8 cellular contexts compared by ENCODE assay signal in the genomic region with DNA sequence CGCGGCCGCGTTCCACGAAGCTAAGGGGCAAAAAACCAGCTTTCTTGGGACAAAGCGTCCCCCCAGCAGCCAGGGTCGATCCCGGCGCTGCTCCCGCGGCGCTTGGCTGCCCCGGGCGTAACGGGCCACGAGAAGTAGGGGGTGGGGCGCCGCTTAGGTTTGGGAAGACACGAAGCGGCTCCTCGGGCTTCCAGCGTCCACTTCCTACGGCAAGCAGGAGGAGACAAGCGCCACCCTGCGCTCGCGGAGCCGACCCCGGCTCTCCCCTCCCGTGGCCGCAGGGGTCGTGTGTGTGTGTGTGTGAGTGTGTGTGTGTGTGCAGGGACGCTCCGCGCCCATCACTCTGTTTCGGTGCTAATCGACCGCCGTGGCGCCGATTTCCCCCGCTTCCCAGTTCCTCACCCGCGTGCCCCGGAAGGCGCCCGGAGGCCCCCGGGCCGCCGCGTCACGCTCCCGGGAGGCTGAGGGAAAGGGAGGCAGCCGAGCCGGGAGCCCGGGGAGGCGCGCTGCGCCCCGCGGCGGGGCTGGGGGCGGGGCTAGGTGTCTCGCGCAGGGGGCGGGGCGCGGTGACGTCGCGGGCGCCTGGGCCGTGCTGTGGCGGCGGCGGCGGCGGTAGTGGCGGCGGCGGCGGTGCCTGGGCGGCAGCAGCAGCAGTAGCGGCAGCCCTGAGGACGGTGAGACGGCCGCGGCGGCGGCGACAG. TPM values are rescaled to one million over a fixed set of nuclear protein-coding genes. Genes with fewer than 3 reads are reported as not detected.
DNase-seq lines count a peak whose midpoint lies in the region; ATAC-seq, FAIRE-seq and TF ChIP-seq lines count a peak whose summit lies in the region.

A gene (plus strand): TSS at position 575 of the 701 bp plus-strand sequence. CDS start 36,681 bp downstream, outside the sequence.

- H3K4me1 ChIP-seq in A549 (peaks cover 41% of the 10 kb centered on the region), kidney (ENCODE audit: control insufficient read depth in 1 of 2, insufficient read depth in 1 of 2, low read depth in 1 of 2, low read length in 2 of 2) (peaks cover 10 to 11% of the 10 kb centered on the region in 2 donors)

- no peak for TF ChIP-seq EP300 in A549 (IDR thresholded peaks at IDR 0.05)

- TF ChIP-seq RAD21 in A549 (conservative IDR thresholded peaks at IDR 0.05 in 1 of 2, IDR thresholded peaks at IDR 0.05 in 1 of 2): no peak; a peak in 2 of 5 replicates

- TF ChIP-seq CTCF in A549 (IDR thresholded peaks at IDR 0.05): no peak
- no peak for TF ChIP-seq CTCF in kidney (IDR thresholded peaks at IDR 0.05; ENCODE audit: borderline replicate concordance, extremely low read depth, insufficient read depth)

- peak; percentile 51 for TF ChIP-seq POLR2A in A549 (IDR thresholded peaks at IDR 0.05; ENCODE audit: low read length)

- H3K27ac ChIP-seq in A549: peak within 1 kb of the TSS; percentile 96 to 98
- H3K27ac ChIP-seq in kidney (ENCODE audit: low read depth in 2 of 2, low read length in 2 of 2): peak within 1 kb of the TSS; percentile 97 to 98

- FAIRE-seq in A549 (lab: Jason Lieb, UNC) (no peak), kidney (lab: Jason Lieb, UNC) (no peak)

- intact Hi-C loops in kidney (cut with DNase I): no loop called here

- POLR2A ChIA-PET in A549 (lab: Yijun Ruan, JAX): interaction anchor here (1.0 to 3.0 kb wide), 3 partner anchors 42 to 592 kb away, joined by 5 to 20 read pairs (median 6); a partner anchor contains a TSS

- H3K4me3 ChIP-seq in A549: peak within 1 kb of the TSS; percentile 93
- H3K4me3 ChIP-seq in kidney (ENCODE audit: low read length in 2 of 2): peak within 1 kb of the TSS; percentile 83 to 87

- peak within 1 kb of the TSS; percentile 84 to 94 for H3K9ac ChIP-seq in kidney (ENCODE audit: low read length in 2 of 2)

- H3K9me3 ChIP-seq in A549: no peaks in the 10 kb centered on the region
- no peaks in the 10 kb centered on the region for H3K9me3 ChIP-seq in kidney (ENCODE audit: control insufficient read depth in 1 of 2, low read length in 2 of 2)

- peak within 1 kb of the TSS; percentile 98 for H3K4me2 ChIP-seq in A549

- DNase-seq in A549 (ENCODE audit: low read depth in 1 of 2, low spot score in 1 of 2) (peak; percentile 88 to 96), NCI-H2227 treated with DMSO at 0.1 percent for 48 hours (lab: John Stamatoyannopoulos, UW) (peak; percentile 42), cerebellum (ENCODE audit: low spot score) (peak; percentile 94), kidney (peak; percentile 95)
- peak; percentile 74 to 79 for DNase-seq in activated CD4-positive, alpha-beta T cell treated with anti-CD3 and anti-CD28 coated beads for 24 hours (ENCODE audit: low read depth in 2 of 2)
- peak; percentile 78 to 86 for DNase-seq in stimulated activated CD4-positive, alpha-beta T cell treated with anti-CD3 and anti-CD28 coated beads, Interleukin-15, amount 100 ng/mL, for 1 hour (ENCODE audit: low read depth in 1 of 2, low spot score in 1 of 2)

- 0% methylated on average over 15 of the region's 91 CpGs for WGBS in A549 (ENCODE audit: missing lambda C conversion rate)

- CTCF ChIA-PET in A549 (lab: Yijun Ruan, JAX): interaction anchor here (0.6 to 1.2 kb wide), 3 partner anchors 39 to 102 kb away, joined by 3 to 6 read pairs (median 3); no protein-coding TSS in a partner anchor

- H3K36me3 ChIP-seq in kidney (ENCODE audit: control insufficient read depth in 1 of 2, insufficient read depth in 2 of 2, low read length in 2 of 2): no peaks in the 10 kb centered on the region

- ATAC-seq in A549 (peak; percentile 87), GM18520 (IDR thresholded peaks at IDR 0.05; ENCODE audit: unreplicated experiment) (peak; percentile 58), HG03095 (IDR thresholded peaks at IDR 0.05; ENCODE audit: unreplicated experiment) (peak; percentile 66)

TF ChIP-seq in A549, 52 proteins besides CTCF, POLR2A, EP300 and RAD21 (continues in another document):
- TF ChIP-seq, protein P1, sequence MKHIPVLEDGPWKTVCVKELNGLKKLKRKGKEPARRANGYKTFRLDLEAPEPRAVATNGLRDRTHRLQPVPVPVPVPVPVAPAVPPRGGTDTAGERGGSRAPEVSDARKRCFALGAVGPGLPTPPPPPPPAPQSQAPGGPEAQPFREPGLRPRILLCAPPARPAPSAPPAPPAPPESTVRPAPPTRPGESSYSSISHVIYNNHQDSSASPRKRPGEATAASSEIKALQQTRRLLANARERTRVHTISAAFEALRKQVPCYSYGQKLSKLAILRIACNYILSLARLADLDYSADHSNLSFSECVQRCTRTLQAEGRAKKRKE (CRISPR knock-in tag; IDR thresholded peaks at IDR 0.05; ENCODE audit: low read depth): no peak
- TF ChIP-seq, protein P2, sequence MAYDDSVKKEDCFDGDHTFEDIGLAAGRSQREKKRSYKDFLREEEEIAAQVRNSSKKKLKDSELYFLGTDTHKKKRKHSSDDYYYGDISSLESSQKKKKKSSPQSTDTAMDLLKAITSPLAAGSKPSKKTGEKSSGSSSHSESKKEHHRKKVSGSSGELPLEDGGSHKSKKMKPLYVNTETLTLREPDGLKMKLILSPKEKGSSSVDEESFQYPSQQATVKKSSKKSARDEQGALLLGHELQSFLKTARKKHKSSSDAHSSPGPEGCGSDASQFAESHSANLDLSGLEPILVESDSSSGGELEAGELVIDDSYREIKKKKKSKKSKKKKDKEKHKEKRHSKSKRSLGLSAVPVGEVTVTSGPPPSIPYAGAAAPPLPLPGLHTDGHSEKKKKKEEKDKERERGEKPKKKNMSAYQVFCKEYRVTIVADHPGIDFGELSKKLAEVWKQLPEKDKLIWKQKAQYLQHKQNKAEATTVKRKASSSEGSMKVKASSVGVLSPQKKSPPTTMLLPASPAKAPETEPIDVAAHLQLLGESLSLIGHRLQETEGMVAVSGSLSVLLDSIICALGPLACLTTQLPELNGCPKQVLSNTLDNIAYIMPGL (CRISPR knock-in tag; IDR thresholded peaks at IDR 0.05; ENCODE audit: borderline replicate concordance): no peak; the same call in none of the 2 replicates
- TF ChIP-seq, protein P3, sequence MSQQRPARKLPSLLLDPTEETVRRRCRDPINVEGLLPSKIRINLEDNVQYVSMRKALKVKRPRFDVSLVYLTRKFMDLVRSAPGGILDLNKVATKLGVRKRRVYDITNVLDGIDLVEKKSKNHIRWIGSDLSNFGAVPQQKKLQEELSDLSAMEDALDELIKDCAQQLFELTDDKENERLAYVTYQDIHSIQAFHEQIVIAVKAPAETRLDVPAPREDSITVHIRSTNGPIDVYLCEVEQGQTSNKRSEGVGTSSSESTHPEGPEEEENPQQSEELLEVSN (IDR thresholded peaks at IDR 0.05; ENCODE audit: borderline replicate concordance, low read depth): peak; percentile 86
- TF ChIP-seq SMC3 (IDR thresholded peaks at IDR 0.05): peak; percentile 14; the same call in 1 of the 3 replicates
- no peak for TF ChIP-seq ZFP36 (IDR thresholded peaks at IDR 0.05; ENCODE audit: borderline replicate concordance, partially characterized antibody)
- no peak for TF ChIP-seq SREBF2 (IDR thresholded peaks at IDR 0.05)
- peak; percentile 83 for TF ChIP-seq PHF8 (IDR thresholded peaks at IDR 0.05; ENCODE audit: borderline replicate concordance, low read depth)
- no peak for TF ChIP-seq CEBPB (IDR thresholded peaks at IDR 0.05)
- TF ChIP-seq NFE2L2 (conservative IDR thresholded peaks at IDR 0.05; ENCODE audit: low read length): no peak
- no peak for TF ChIP-seq CBX2 (IDR thresholded peaks at IDR 0.05; ENCODE audit: borderline replicate concordance, low read depth)
- no peak for TF ChIP-seq CBX8 (IDR thresholded peaks at IDR 0.05)
- peak; percentile 84 to 96 for TF ChIP-seq JUN (IDR thresholded peaks at IDR 0.05)
- no peak; the same call in none of the 2 replicates for TF ChIP-seq TP53 (CRISPR knock-in tag; IDR thresholded peaks at IDR 0.05)
- TF ChIP-seq NR3C1 (IDR thresholded peaks at IDR 0.05): no peak
- peak; percentile 81; the same call in 1 of the 2 replicates for TF ChIP-seq TFCP2L1 (CRISPR knock-in tag; IDR thresholded peaks at IDR 0.05)
- TF ChIP-seq JUNB (IDR thresholded peaks at IDR 0.05): no peak
- TF ChIP-seq, protein P4, sequence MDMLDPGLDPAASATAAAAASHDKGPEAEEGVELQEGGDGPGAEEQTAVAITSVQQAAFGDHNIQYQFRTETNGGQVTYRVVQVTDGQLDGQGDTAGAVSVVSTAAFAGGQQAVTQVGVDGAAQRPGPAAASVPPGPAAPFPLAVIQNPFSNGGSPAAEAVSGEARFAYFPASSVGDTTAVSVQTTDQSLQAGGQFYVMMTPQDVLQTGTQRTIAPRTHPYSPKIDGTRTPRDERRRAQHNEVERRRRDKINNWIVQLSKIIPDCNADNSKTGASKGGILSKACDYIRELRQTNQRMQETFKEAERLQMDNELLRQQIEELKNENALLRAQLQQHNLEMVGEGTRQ (IDR thresholded peaks at IDR 0.05): no peak; the same call in 1 of the 2 replicates
- no peak for TF ChIP-seq ZSCAN20 (CRISPR knock-in tag; IDR thresholded peaks at IDR 0.05)
- TF ChIP-seq HEYL (CRISPR knock-in tag; IDR thresholded peaks at IDR 0.05): 0 out of 2 replicates have a peak, but pooled peaks have one; percentile 11
- TF ChIP-seq POLR2AphosphoS2 (conservative IDR thresholded peaks at IDR 0.05; ENCODE audit: low read length): no peak
- TF ChIP-seq CHD2 (IDR thresholded peaks at IDR 0.05; ENCODE audit: low read length, partially characterized antibody): peak; percentile 46
- TF ChIP-seq KDM5A (IDR thresholded peaks at IDR 0.05): no peak
- TF ChIP-seq HOXB13 (CRISPR knock-in tag; IDR thresholded peaks at IDR 0.05; ENCODE audit: low read depth): no peak; the same call in 1 of the 2 replicates
- no peak for TF ChIP-seq HDAC2 (IDR thresholded peaks at IDR 0.05)
- peak; percentile 86 for TF ChIP-seq HOXB5 (CRISPR knock-in tag; IDR thresholded peaks at IDR 0.05)
- TF ChIP-seq, protein P5, sequence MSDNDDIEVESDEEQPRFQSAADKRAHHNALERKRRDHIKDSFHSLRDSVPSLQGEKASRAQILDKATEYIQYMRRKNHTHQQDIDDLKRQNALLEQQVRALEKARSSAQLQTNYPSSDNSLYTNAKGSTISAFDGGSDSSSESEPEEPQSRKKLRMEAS (IDR thresholded peaks at IDR 0.05): peak; percentile 93
- TF ChIP-seq FOXS1 (CRISPR knock-in tag; IDR thresholded peaks at IDR 0.05): no peak

RNA-seq across cellular contexts. Expression of the gene that starts here (rescaled TPM):
- 20.9 and 23.6 TPM in 2 replicates for polyA plus RNA-seq in A549 (2011; rRNA removed)
- 6.5 and 11.9 TPM in 2 replicates for polyA plus RNA-seq in A549 (2012; cell fraction: cytosol; rRNA removed)
- polyA plus RNA-seq in A549 (2012; cell fraction: nucleus; rRNA removed): 9.8 and 13.5 TPM in 2 replicates
- 12.6 to 14.2 TPM (median 13.6 TPM) in 3 replicates for polyA plus RNA-seq in A549 (2017; fragmentation: RNase III; extraction: RNeasy Plus Mini Kit Qiagen cat#74134 plus additional on column Dnase treatment)
- 56.9 and 91.7 TPM in 2 replicates for polyA minus RNA-seq in A549 (2011; rRNA and poly(A)+ RNA removed)
- 92.5 TPM for total RNA-seq in cerebellum
- total RNA-seq in kidney: 68.3 TPM
- polyA plus RNA-seq in kidney (ENCODE audit: insufficient read depth, low read depth, low replicate concordance): 5.1 TPM

Comparison
In these comparisons a context has a peak if more than half of its experiments do, and no peak if none do; other contexts are left out.
1. Peak in every context shown above with its lines: DNase-seq, ATAC-seq, H3K4me3 ChIP-seq and H3K27ac ChIP-seq.
2. DNase-seq: peak in every context shown above with its lines; median percentile 95 in kidney; 94 in cerebellum; 92 in A549; 82 in stimulated activated CD4-positive, alpha-beta T cell treated with anti-CD3 and anti-CD28 coated beads, Interleukin-15, amount 100 ng/mL, for 1 hour; 76 in activated CD4-positive, alpha-beta T cell treated with anti-CD3 and anti-CD28 coated beads for 24 hours; 42 in NCI-H2227 treated with DMSO at 0.1 percent for 48 hours.